ENCODE assay signal across 8 cellular contexts in genomic region chrX:43836435-43837184, GRCh38. TPM values are rescaled to one million over a fixed set of nuclear protein-coding genes. Genes with fewer than 3 reads are reported as not detected.
DNase-seq lines count a peak whose midpoint lies in the region; ATAC-seq and TF ChIP-seq lines count a peak whose summit lies in the region.

No MANE protein-coding gene starts in this region.

- no peaks in the 10 kb centered on the region for H3K9me3 Mint-ChIP-seq in activated CD8-positive, alpha-beta T cell treated with anti-CD3 and anti-CD28 coated beads for 36 hours
- H3K9me3 Mint-ChIP-seq in activated CD8-positive, alpha-beta T cell treated with anti-CD3 and anti-CD28 coated beads, Interleukin-2, amount 10 ng/mL, durations not matched to agents 7 days and 5 days (ENCODE audit: insufficient read depth), result no peaks in the 10 kb centered on the region

- H3K4me1 ChIP-seq in NT2/D1 (ENCODE audit: insufficient read depth, insufficient read length), result no peaks in the 10 kb centered on the region
- H3K4me1 ChIP-seq in gastrocnemius medialis, result peaks cover 3 to 4% of the 10 kb centered on the region in 2 donors
- no peaks in the 10 kb centered on the region for H3K4me1 ChIP-seq in stomach

- H3K27ac Mint-ChIP-seq in activated CD8-positive, alpha-beta T cell treated with anti-CD3 and anti-CD28 coated beads for 36 hours, result no peak overlapping the region
- no peak overlapping the region for H3K27ac Mint-ChIP-seq in activated CD8-positive, alpha-beta T cell treated with anti-CD3 and anti-CD28 coated beads, Interleukin-2, amount 10 ng/mL, durations not matched to agents 7 days and 5 days

- in situ Hi-C loops in gastrocnemius medialis (cut with MboI; ENCODE audit: low sequenced_read_pairs in 4 of 4), result loop anchor here in 3 of 4 donors (5.0 to 10.0 kb wide), 3 partner anchors 98 to 111 kb away; no protein-coding TSS in a partner anchor

- CTCF ChIA-PET in activated CD8-positive, alpha-beta T cell treated with anti-CD3 and anti-CD28 coated beads for 36 hours (lab: Charles Lee), result interaction anchor here (0.9 to 1.8 kb wide), 4 partner anchors 8 to 407 kb away, joined by 3 to 8 read pairs (median 4); no protein-coding TSS in a partner anchor
- CTCF ChIA-PET in activated CD8-positive, alpha-beta T cell treated with anti-CD3 and anti-CD28 coated beads, Interleukin-2, amount 10 ng/mL, durations not matched to agents 7 days and 5 days (lab: Charles Lee), result interaction anchor here (0.7 to 1.3 kb wide), 2 partner anchors 407 to 436 kb away, joined by 3 to 4 read pairs; no protein-coding TSS in a partner anchor

- H3K36me3 ChIP-seq in NT2/D1 (ENCODE audit: insufficient read depth, insufficient read length, low read length), result no peaks in the 10 kb centered on the region
- H3K36me3 ChIP-seq in gastrocnemius medialis, result no peaks in the 10 kb centered on the region
- H3K36me3 ChIP-seq in stomach, result no peaks in the 10 kb centered on the region

- POLR2A ChIA-PET in activated CD8-positive, alpha-beta T cell treated with anti-CD3 and anti-CD28 coated beads for 36 hours (lab: Charles Lee), result no interaction called here
- POLR2A ChIA-PET in activated CD8-positive, alpha-beta T cell treated with anti-CD3 and anti-CD28 coated beads, Interleukin-2, amount 10 ng/mL, durations not matched to agents 7 days and 5 days (lab: Charles Lee), result no interaction called here

- no peak overlapping the region for H3K9ac ChIP-seq in NT2/D1 (ENCODE audit: insufficient read length, low read depth)

- no peaks in the 10 kb centered on the region for H3K36me3 Mint-ChIP-seq in activated CD8-positive, alpha-beta T cell treated with anti-CD3 and anti-CD28 coated beads for 36 hours (ENCODE audit: low read depth)
- H3K36me3 Mint-ChIP-seq in activated CD8-positive, alpha-beta T cell treated with anti-CD3 and anti-CD28 coated beads, Interleukin-2, amount 10 ng/mL, durations not matched to agents 7 days and 5 days (ENCODE audit: low read depth), result no peaks in the 10 kb centered on the region

- WGBS in stomach, 5 donors, result 14 to 25% (median 18%) methylated on average over 3 of the region's 3 CpGs

- no peak for ATAC-seq in activated CD8-positive, alpha-beta T cell treated with anti-CD3 and anti-CD28 coated beads for 36 hours
- ATAC-seq in activated CD8-positive, alpha-beta T cell treated with anti-CD3 and anti-CD28 coated beads, Interleukin-2, amount 10 ng/mL, durations not matched to agents 7 days and 5 days, result no peak
- ATAC-seq in gastrocnemius medialis (no peak), GM21786 (IDR thresholded peaks at IDR 0.05; ENCODE audit: unreplicated experiment) (no peak)

- H3K27me3 Mint-ChIP-seq in activated CD8-positive, alpha-beta T cell treated with anti-CD3 and anti-CD28 coated beads for 36 hours, result no peaks in the 10 kb centered on the region
- H3K27me3 Mint-ChIP-seq in activated CD8-positive, alpha-beta T cell treated with anti-CD3 and anti-CD28 coated beads, Interleukin-2, amount 10 ng/mL, durations not matched to agents 7 days and 5 days (ENCODE audit: low read depth), result peaks cover 7% of the 10 kb centered on the region

- no peaks in the 10 kb centered on the region for H3K4me1 Mint-ChIP-seq in activated CD8-positive, alpha-beta T cell treated with anti-CD3 and anti-CD28 coated beads for 36 hours (ENCODE audit: low read depth)
- no peaks in the 10 kb centered on the region for H3K4me1 Mint-ChIP-seq in activated CD8-positive, alpha-beta T cell treated with anti-CD3 and anti-CD28 coated beads, Interleukin-2, amount 10 ng/mL, durations not matched to agents 7 days and 5 days (ENCODE audit: low read depth)

- peak; percentile 32 for TF ChIP-seq CTCF in activated CD8-positive, alpha-beta T cell treated with anti-CD3 and anti-CD28 coated beads for 36 hours (IDR thresholded peaks at IDR 0.05)
- TF ChIP-seq CTCF in epithelial cell of proximal tubule (conservative IDR thresholded peaks at IDR 0.05; ENCODE audit: low read depth, low read length) (peak; percentile 51), gastrocnemius medialis (IDR thresholded peaks at IDR 0.05 in 4 of 5, conservative IDR thresholded peaks at IDR 0.05 in 1 of 5) (peak; percentile 40 to 69 (median 62)), stomach (IDR thresholded peaks at IDR 0.05) (peak in 3 of 7 experiments; percentile 53 to 68 (median 63))

- TF ChIP-seq POLR2A in gastrocnemius medialis (IDR thresholded peaks at IDR 0.05) (no peak), stomach (IDR thresholded peaks at IDR 0.05) (no peak)

- no peak overlapping the region for H3K4me3 Mint-ChIP-seq in activated CD8-positive, alpha-beta T cell treated with anti-CD3 and anti-CD28 coated beads for 36 hours
- no peak overlapping the region for H3K4me3 Mint-ChIP-seq in activated CD8-positive, alpha-beta T cell treated with anti-CD3 and anti-CD28 coated beads, Interleukin-2, amount 10 ng/mL, durations not matched to agents 7 days and 5 days

- no peaks in the 10 kb centered on the region for H3K27me3 ChIP-seq in NT2/D1 (ENCODE audit: insufficient read depth, insufficient read length)
- peaks cover 0 to 4% (median 0%) of the 10 kb centered on the region in 3 donors for H3K27me3 ChIP-seq in gastrocnemius medialis
- no peaks in the 10 kb centered on the region for H3K27me3 ChIP-seq in stomach

- no peaks in the 10 kb centered on the region for H3K9me3 ChIP-seq in NT2/D1 (ENCODE audit: insufficient read depth, low read length)
- no peaks in the 10 kb centered on the region for H3K9me3 ChIP-seq in gastrocnemius medialis
- H3K9me3 ChIP-seq in stomach, result no peaks in the 10 kb centered on the region

- peak overlapping the region in 2 of 4 donors; percentile 13 to 52 for H3K27ac ChIP-seq in gastrocnemius medialis
- no peak overlapping the region for H3K27ac ChIP-seq in stomach

- no peak overlapping the region for H3K4me3 ChIP-seq in NT2/D1 (ENCODE audit: insufficient read length, low read depth)
- no peak overlapping the region for H3K4me3 ChIP-seq in epithelial cell of proximal tubule (ENCODE audit: low read depth, low read length)
- no peak overlapping the region for H3K4me3 ChIP-seq in gastrocnemius medialis
- no peak overlapping the region for H3K4me3 ChIP-seq in stomach

- DNase-seq in activated CD8-positive, alpha-beta T cell treated with anti-CD3 and anti-CD28 coated beads for 36 hours, result no peak
- DNase-seq in activated CD8-positive, alpha-beta T cell treated with anti-CD3 and anti-CD28 coated beads, Interleukin-2, amount 10 ng/mL, durations not matched to agents 7 days and 5 days, result no peak
- peak; percentile 8 for DNase-seq in NT2/D1 (ENCODE audit: low read depth, low spot score)
- DNase-seq in epithelial cell of proximal tubule (ENCODE audit: low read depth), result no peak
- no peak for DNase-seq in gastrocnemius medialis
- no peak for DNase-seq in NCI-H187 treated with DMSO at 0.1 percent for 48 hours (lab: John Stamatoyannopoulos, UW)
- DNase-seq in stomach, result no peak

- no peak for TF ChIP-seq EP300 in stomach (IDR thresholded peaks at IDR 0.05)

- intact Hi-C loops in activated CD8-positive, alpha-beta T cell treated with anti-CD3 and anti-CD28 coated beads for 36 hours (cut with micrococcal nuclease), result no loop called here
- intact Hi-C loops in gastrocnemius medialis (cut with DNase I; ENCODE audit: low total_unique reads), result loop anchor here (1.0 to 5.0 kb wide), 2 partner anchors 66 to 103 kb away; no protein-coding TSS in a partner anchor
- intact Hi-C loops in stomach (cut with DNase I; ENCODE audit: low total_unique reads), result loop anchor here (10.0 kb wide), 1 partner anchor 98 kb away; no protein-coding TSS in a partner anchor

RNA-seq across cellular contexts. Expression of gene MAOB, which starts 45.6 kb away (rescaled TPM):
- not detected for total RNA-seq in activated CD8-positive, alpha-beta T cell treated with anti-CD3 and anti-CD28 coated beads for 36 hours
- total RNA-seq in activated CD8-positive, alpha-beta T cell treated with anti-CD3 and anti-CD28 coated beads, Interleukin-2, amount 10 ng/mL, durations not matched to agents 7 days and 5 days, result not detected
- total RNA-seq in epithelial cell of proximal tubule, result 0.14 and 1.9 TPM in 2 replicates
- total RNA-seq in gastrocnemius medialis, result 10 to 100 TPM in 3 of 4 donors, 1 to 10 TPM in 1; 7.8 to 34.5 (median 29.3) TPM
- total RNA-seq in stomach, result 10 to 100 TPM in 1 of 5 donors, 1 to 10 TPM in 4; 1.2 to 11.2 (median 8.6) TPM
- polyA plus RNA-seq in stomach, result 10 to 100 TPM; 13.3 to 16.0 (median 13.6) TPM
